15 cellular contexts compared by ENCODE assay signal in the genomic region with DNA sequence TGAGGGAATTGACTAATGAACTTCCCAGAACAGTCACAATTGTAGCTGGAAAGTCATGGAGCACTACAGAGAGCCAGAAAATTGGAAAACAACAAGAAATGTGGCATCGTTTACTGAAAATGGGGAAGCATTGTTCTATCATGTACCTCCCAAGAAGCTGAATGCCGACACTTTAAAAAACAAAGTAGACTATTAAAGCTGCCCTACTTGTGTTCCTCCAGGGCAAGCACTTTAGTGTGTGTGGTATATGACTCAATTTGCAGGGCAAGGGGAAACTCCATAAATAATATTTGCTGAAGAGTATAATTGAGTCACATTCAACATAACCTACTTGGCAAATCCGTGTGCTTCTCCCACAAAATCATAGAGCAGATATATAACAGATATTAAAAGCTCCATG.
DNase-seq lines count a peak whose midpoint lies in the region; ATAC-seq and TF ChIP-seq lines count a peak whose summit lies in the region.
"Had no signal": no experiment of that assay in that cellular context is flagged by ENCODE, and none has a peak within 500 bp of the region (broad histone marks: within the 10 kb centered on the region; RNA-seq: fewer than 3 reads in every experiment).

No MANE protein-coding gene starts in this region.

- H2BK20ac ChIP-seq in IMR-90 (ENCODE audit: low read depth, low read length): no peak overlapping the region

- no peak overlapping the region for H3K4me3 Mint-ChIP-seq in mesothelial cell of epicardium
- H3K4me3 Mint-ChIP-seq: CD4-positive, alpha-beta T cell had no signal

- no TSS peak for BruUV-seq in IMR-90 (replicated peaks; lab: Mats Ljungman, UMichigan)

- H3K4me1 ChIP-seq in IMR-90 (ENCODE audit: control insufficient read depth, insufficient read depth, low read length): no peaks in the 10 kb centered on the region

- no peaks in the 10 kb centered on the region for H3K27me3 Mint-ChIP-seq in mesothelial cell of epicardium (ENCODE audit: low read depth)
- H3K27me3 Mint-ChIP-seq: CD4-positive, alpha-beta T cell had no signal

- H3K27ac Mint-ChIP-seq in mesothelial cell of epicardium: no peak overlapping the region
- H3K27ac Mint-ChIP-seq: CD4-positive, alpha-beta T cell had no signal

- POLR2A ChIA-PET in IMR-90 (lab: Charles Lee; ENCODE audit: unreplicated experiment): no interaction called here

- H2BK5ac ChIP-seq in IMR-90 (ENCODE audit: low read depth, low read length, poor library complexity, severe bottlenecking): no peak overlapping the region

- H3K4me1 Mint-ChIP-seq in mesothelial cell of epicardium: no peaks in the 10 kb centered on the region

- H3K56ac ChIP-seq in IMR-90 (ENCODE audit: extremely low read depth, insufficient read depth, low read length): no peak overlapping the region

- no peak overlapping the region for H2AFZ ChIP-seq in IMR-90 (replicated peaks; ENCODE audit: low read length, poor library complexity)

- H3K36me3 Mint-ChIP-seq in mesothelial cell of epicardium: no peaks in the 10 kb centered on the region

- no peak overlapping the region for H3K4ac ChIP-seq in IMR-90 (ENCODE audit: low read depth, low read length)

- no peak overlapping the region for H3K4me2 ChIP-seq in IMR-90 (ENCODE audit: low read depth, low read length)

- TF ChIP-seq CTCF in IMR-90 (conservative IDR thresholded peaks at IDR 0.05; ENCODE audit: low read depth, low read length) (no peak), mesothelial cell of epicardium (IDR thresholded peaks at IDR 0.05; ENCODE audit: unreplicated experiment) (no peak)

- peaks cover 13% of the 10 kb centered on the region for H3K9me3 Mint-ChIP-seq in mesothelial cell of epicardium

- WGBS in IMR-90 (ENCODE audit: extremely low coverage in 2 of 2, insufficient read length in 1 of 2), 2 experiments: no CpG with 5 or more reads among the region's 3 CpGs

- H4K5ac ChIP-seq in IMR-90 (ENCODE audit: low read depth, low read length): no peak overlapping the region

- TF ChIP-seq POLR2A in IMR-90 (IDR thresholded peaks at IDR 0.05; ENCODE audit: low read depth, low read length): no peak

- no peak overlapping the region for H2BK120ac ChIP-seq in IMR-90 (ENCODE audit: low read depth, low read length)

- ATAC-seq in IMR-90 (ENCODE audit: low read depth): no peak

- no peak overlapping the region for H3K9ac ChIP-seq in IMR-90 (ENCODE audit: low read depth, low read length)

- DNase-seq in IMR-90: peak; percentile 4
- peak; percentile 5 for DNase-seq in amniotic epithelial cell (ENCODE audit: low read depth)
- peak; percentile 27 for DNase-seq in foreskin melanocyte
- peak; percentile 43 for DNase-seq in stromal cell of bone marrow (ENCODE audit: low read depth)
- DNase-seq in mesothelial cell of epicardium (ENCODE audit: low spot score in 2 of 2, unreplicated experiment in 2 of 2): no peak
- DNase-seq in activated T-cell treated with anti-CD3 and anti-CD28 coated beads, Interleukin-2, amount 50 U/mL, for 1 hour: no peak
- no peak for DNase-seq in KG1 (lab: John Stamatoyannopoulos, UW)
- DNase-seq in NK-92 treated with Interleukin-12 subunit alpha and Interleukin-12 subunit beta, amount 100 ng/mL, for 24 hours (lab: John Stamatoyannopoulos, UW): no peak
- DNase-seq: AML-193; CD4-positive, alpha-beta T cell; DMS153; DMS79; GDM1 had no signal

- CTCF ChIA-PET in IMR-90 (lab: Yijun Ruan, JAX): no interaction called here

- H4K8ac ChIP-seq in IMR-90 (ENCODE audit: low read depth in 2 of 2, low read length in 2 of 2): no peak overlapping the region

- no peak overlapping the region for H2BK15ac ChIP-seq in IMR-90 (ENCODE audit: low read depth, low read length)

- H2AK5ac ChIP-seq in IMR-90 (ENCODE audit: low read depth, low read length): no peak overlapping the region

- TF ChIP-seq RAD21 in IMR-90 (IDR thresholded peaks at IDR 0.05; ENCODE audit: low read length): no peak

- no peak overlapping the region for H3K14ac ChIP-seq in IMR-90 (replicated peaks; ENCODE audit: low read depth, low read length)

- no peaks in the 10 kb centered on the region for H3K79me1 ChIP-seq in IMR-90 (ENCODE audit: low read depth in 1 of 2, low read length in 2 of 2)

- H3K9me3 ChIP-seq in IMR-90 (ENCODE audit: control insufficient read depth, insufficient read depth, low read length): no peaks in the 10 kb centered on the region; the same call in 1 of the 2 replicates
- H3K9me3 ChIP-seq: HAP-1 had no signal

- intact Hi-C loops in IMR-90 (cut with micrococcal nuclease): no loop called here

- no peak overlapping the region for H3K4me3 ChIP-seq in IMR-90 (ENCODE audit: insufficient read depth, low read depth, low read length)
- H3K4me3 ChIP-seq: HAP-1 had no signal

- H4K91ac ChIP-seq in IMR-90 (ENCODE audit: insufficient read depth, low read depth, low read length): no peak overlapping the region

- H3K9me1 ChIP-seq in IMR-90 (ENCODE audit: insufficient read depth, low read length): no peaks in the 10 kb centered on the region

- H2AK9ac ChIP-seq in IMR-90 (replicated peaks; ENCODE audit: low read depth, low read length, poor library complexity): no peak overlapping the region

- no peaks in the 10 kb centered on the region for H3K36me3 ChIP-seq in IMR-90 (ENCODE audit: control insufficient read depth, insufficient read depth, low read length)
- H3K36me3 ChIP-seq: HAP-1 had no signal

- H3K23ac ChIP-seq in IMR-90 (ENCODE audit: low read depth, low read length): no peak overlapping the region

- in situ Hi-C loops in IMR-90 (cut with MboI; ENCODE audit: low sequenced_read_pairs): no loop called here

- H4K20me1 ChIP-seq in IMR-90 (ENCODE audit: insufficient read depth, low read length): no peaks in the 10 kb centered on the region

- dilution Hi-C loops in IMR-90 (cut with HindIII; ENCODE audit: low sequenced_read_pairs, unreplicated experiment): no loop called here

- H3K18ac ChIP-seq in IMR-90 (ENCODE audit: low read depth, low read length): no peak overlapping the region

- no peak overlapping the region for H3K27ac ChIP-seq in IMR-90 (ENCODE audit: insufficient read depth, low read length)
- H3K27ac ChIP-seq: C4-2B had no signal

- H3K27me3 ChIP-seq in IMR-90 (ENCODE audit: control insufficient read depth, insufficient read depth, low read length): no peaks in the 10 kb centered on the region

TF ChIP-seq in IMR-90, 13 proteins besides CTCF, POLR2A, EP300 and RAD21:
- TF ChIP-seq SMC3 (IDR thresholded peaks at IDR 0.05; ENCODE audit: low read depth, low read length) (no peak), MAZ (IDR thresholded peaks at IDR 0.05; ENCODE audit: borderline replicate concordance, low read depth, low read length) (no peak), BHLHE40 (IDR thresholded peaks at IDR 0.05; ENCODE audit: low read depth, low read length) (no peak), MXI1 (IDR thresholded peaks at IDR 0.05; ENCODE audit: borderline replicate concordance, low read depth, low read length) (no peak), MAFK (IDR thresholded peaks at IDR 0.05; ENCODE audit: low read depth, low read length) (no peak), FOS (IDR thresholded peaks at IDR 0.05; ENCODE audit: low read depth, low read length) (no peak), CEBPB (IDR thresholded peaks at IDR 0.05; ENCODE audit: low read depth, low read length) (no peak), NFE2L2 (IDR thresholded peaks at IDR 0.05; ENCODE audit: low read depth, low read length) (no peak), CHD1 (IDR thresholded peaks at IDR 0.05; ENCODE audit: low read depth, low read length) (no peak), RCOR1 (IDR thresholded peaks at IDR 0.05; ENCODE audit: insufficient replicate concordance, low read length) (no peak), RFX5 (IDR thresholded peaks at IDR 0.05; ENCODE audit: low read depth, low read length) (no peak)
- TF ChIP-seq, protein P1, sequence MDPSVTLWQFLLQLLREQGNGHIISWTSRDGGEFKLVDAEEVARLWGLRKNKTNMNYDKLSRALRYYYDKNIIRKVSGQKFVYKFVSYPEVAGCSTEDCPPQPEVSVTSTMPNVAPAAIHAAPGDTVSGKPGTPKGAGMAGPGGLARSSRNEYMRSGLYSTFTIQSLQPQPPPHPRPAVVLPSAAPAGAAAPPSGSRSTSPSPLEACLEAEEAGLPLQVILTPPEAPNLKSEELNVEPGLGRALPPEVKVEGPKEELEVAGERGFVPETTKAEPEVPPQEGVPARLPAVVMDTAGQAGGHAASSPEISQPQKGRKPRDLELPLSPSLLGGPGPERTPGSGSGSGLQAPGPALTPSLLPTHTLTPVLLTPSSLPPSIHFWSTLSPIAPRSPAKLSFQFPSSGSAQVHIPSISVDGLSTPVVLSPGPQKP (IDR thresholded peaks at IDR 0.05; ENCODE audit: borderline replicate concordance, low read depth, low read length): no peak
- TF ChIP-seq, protein P2, sequence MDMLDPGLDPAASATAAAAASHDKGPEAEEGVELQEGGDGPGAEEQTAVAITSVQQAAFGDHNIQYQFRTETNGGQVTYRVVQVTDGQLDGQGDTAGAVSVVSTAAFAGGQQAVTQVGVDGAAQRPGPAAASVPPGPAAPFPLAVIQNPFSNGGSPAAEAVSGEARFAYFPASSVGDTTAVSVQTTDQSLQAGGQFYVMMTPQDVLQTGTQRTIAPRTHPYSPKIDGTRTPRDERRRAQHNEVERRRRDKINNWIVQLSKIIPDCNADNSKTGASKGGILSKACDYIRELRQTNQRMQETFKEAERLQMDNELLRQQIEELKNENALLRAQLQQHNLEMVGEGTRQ (IDR thresholded peaks at IDR 0.05; ENCODE audit: low read depth, low read length): no peak

Comparison
In these comparisons a context has a peak if more than half of its experiments do, and no peak if none do; other contexts are left out.
1. DNase-seq: peak in IMR-90 (single experiment), amniotic epithelial cell (single experiment), foreskin melanocyte (single experiment) and stromal cell of bone marrow (single experiment); none in mesothelial cell of epicardium (0 of 2), activated T-cell treated with anti-CD3 and anti-CD28 coated beads, Interleukin-2, amount 50 U/mL, for 1 hour (single experiment), KG1 (single experiment) and NK-92 treated with Interleukin-12 subunit alpha and Interleukin-12 subunit beta, amount 100 ng/mL, for 24 hours (single experiment).